32 cellular contexts compared by ENCODE assay signal in the genomic region with DNA sequence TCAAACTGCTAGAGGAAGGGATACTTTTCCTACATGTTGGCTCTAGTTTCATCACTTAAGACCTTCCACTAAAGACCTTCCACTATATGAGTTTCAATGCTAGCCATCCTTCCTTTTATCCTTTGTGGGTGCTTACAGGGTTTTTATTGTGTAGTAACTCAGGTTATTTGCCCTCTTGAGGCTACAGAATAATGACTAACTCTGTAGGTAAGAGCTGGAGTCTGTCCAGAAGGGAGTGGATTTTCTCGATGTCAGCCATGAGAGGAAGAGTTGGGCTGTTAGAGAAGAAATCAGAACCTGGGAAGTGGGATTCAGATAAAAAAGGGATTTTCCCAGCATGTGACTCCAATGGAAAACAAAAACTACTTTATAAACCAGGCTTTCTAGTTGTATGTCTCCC.
"Had no signal": no experiment of that assay in that cellular context is flagged by ENCODE, and none has a peak within 500 bp of the region (broad histone marks: within the 10 kb centered on the region; RNA-seq: fewer than 3 reads in every experiment).

No MANE protein-coding gene starts in this region.

- H3K36me3 ChIP-seq: neutrophil, pancreas, right lobe of liver, thyroid gland had no signal

- H3K27me3 ChIP-seq: dorsolateral prefrontal cortex, esophagus muscularis mucosa, foreskin keratinocyte, gastroesophageal sphincter, heart right ventricle, neutrophil, pancreas, right lobe of liver, stomach, thyroid gland, vagina had no signal

- H3K27ac ChIP-seq: dorsolateral prefrontal cortex, epithelial cell of prostate, esophagus muscularis mucosa, foreskin keratinocyte, gastroesophageal sphincter, heart right ventricle, lower lobe of right lung, neutrophil, pancreas, right lobe of liver, stomach, thyroid gland, vagina had no signal

- H3K27me3 Mint-ChIP-seq: memory B cell; naive B cell; natural killer cell treated with Interleukin-12 subunit alpha and Interleukin-12 subunit beta and Interleukin-15 and Interleukin-18, amount 100 ng/mL, for 72 hours had no signal

- H3K4me1 ChIP-seq: esophagus muscularis mucosa, foreskin keratinocyte, gastroesophageal sphincter, heart right ventricle, lower lobe of right lung, pancreas, right lobe of liver, stomach, thyroid gland, vagina had no signal

- FAIRE-seq: colon, islet of Langerhans, pancreas had no signal

- H3K4me3 Mint-ChIP-seq: memory B cell; naive B cell; natural killer cell treated with Interleukin-12 subunit alpha and Interleukin-12 subunit beta and Interleukin-15 and Interleukin-18, amount 100 ng/mL, for 72 hours; neural crest cell; stimulated activated effector memory CD8-positive, alpha-beta T cell treated with anti-CD3 and anti-CD28 coated beads, Interleukin-12 subunit alpha, Interleukin-12 subunit beta, amount 100 ng/mL, for 72 hours had no signal

- H3K9me3 ChIP-seq: esophagus muscularis mucosa, lower lobe of right lung, neutrophil, pancreas, right lobe of liver, thyroid gland, vagina had no signal

- H3K27ac Mint-ChIP-seq: memory B cell; natural killer cell treated with Interleukin-12 subunit alpha and Interleukin-12 subunit beta and Interleukin-15 and Interleukin-18, amount 100 ng/mL, for 72 hours; stimulated activated effector memory CD8-positive, alpha-beta T cell treated with anti-CD3 and anti-CD28 coated beads, Interleukin-12 subunit alpha, Interleukin-12 subunit beta, amount 100 ng/mL, for 72 hours had no signal

- H3K4me3 ChIP-seq: dorsolateral prefrontal cortex, esophagus muscularis mucosa, gastroesophageal sphincter, heart right ventricle, lower lobe of right lung, pancreas, right lobe of liver, smooth muscle cell, stomach, thyroid gland, vagina had no signal

- DNase-seq: dorsolateral prefrontal cortex; effector CD4-positive, alpha-beta T cell; foreskin keratinocyte; glutamatergic neuron; heart right ventricle; hippocampal formation; kidney glomerular epithelial cell; left ventricle myocardium superior; lower lobe of right lung; naive B cell; pancreas; retina; right lobe of liver; stimulated activated CD4-positive, alpha-beta T cell treated with anti-CD3 and anti-CD28 coated beads, Interleukin-12 subunit alpha, Interleukin-12 subunit beta, amount 100 ng/mL, for 4 hours; stimulated activated CD4-positive, alpha-beta T cell treated with anti-CD3 and anti-CD28 coated beads, Interleukin-2, amount 100 ng/mL, for 24 hours; stimulated activated CD4-positive, alpha-beta T cell treated with anti-CD3 and anti-CD28 coated beads, Interleukin-4, amount 100 ng/mL, for 24 hours; stimulated activated naive CD4-positive, alpha-beta T cell treated with Interleukin-2 at 50 U/mL for 16 hours; stomach; thyroid gland; trophoblast cell had no signal

- H3K4me1 Mint-ChIP-seq: memory B cell; naive B cell; neural crest cell; stimulated activated effector memory CD8-positive, alpha-beta T cell treated with anti-CD3 and anti-CD28 coated beads, Interleukin-12 subunit alpha, Interleukin-12 subunit beta, amount 100 ng/mL, for 72 hours had no signal

- ATAC-seq: foreskin keratinocyte; gastroesophageal sphincter; heart right ventricle; left ventricle myocardium superior; lower lobe of right lung; natural killer cell treated with Interleukin-12 subunit alpha and Interleukin-12 subunit beta and Interleukin-15 and Interleukin-18, amount 100 ng/mL, for 72 hours; pancreas; right lobe of liver; stimulated activated effector memory CD8-positive, alpha-beta T cell treated with anti-CD3 and anti-CD28 coated beads, Interleukin-12 subunit alpha, Interleukin-12 subunit beta, amount 100 ng/mL, for 72 hours had no signal
